ENCODE assay signal across 1 cellular context in the genomic region with DNA sequence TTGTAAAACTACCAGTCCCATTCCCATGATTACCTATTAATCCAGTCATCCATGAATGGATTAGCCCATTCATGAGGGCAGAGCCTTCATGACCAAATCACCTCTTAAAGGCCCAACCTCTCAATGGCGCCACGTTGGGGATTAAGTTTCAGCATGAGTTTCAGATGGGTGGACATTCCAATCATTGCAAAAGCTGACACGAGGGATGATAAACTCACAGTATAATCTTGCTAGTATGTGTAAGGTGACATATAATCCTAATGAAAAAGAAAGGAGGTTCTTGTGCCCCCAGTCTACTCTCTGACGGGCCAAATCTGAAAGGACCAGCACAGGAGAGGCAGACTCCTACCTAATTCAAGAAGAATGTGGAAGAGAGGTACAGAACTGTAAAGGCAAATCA.
TF ChIP-seq lines count a peak whose summit lies in the region.

No MANE protein-coding gene starts in this region.

TF ChIP-seq in WTC11, 78 proteins besides CTCF, POLR2A, EP300 and RAD21 (continued from another document):
- TF ChIP-seq, protein P1, sequence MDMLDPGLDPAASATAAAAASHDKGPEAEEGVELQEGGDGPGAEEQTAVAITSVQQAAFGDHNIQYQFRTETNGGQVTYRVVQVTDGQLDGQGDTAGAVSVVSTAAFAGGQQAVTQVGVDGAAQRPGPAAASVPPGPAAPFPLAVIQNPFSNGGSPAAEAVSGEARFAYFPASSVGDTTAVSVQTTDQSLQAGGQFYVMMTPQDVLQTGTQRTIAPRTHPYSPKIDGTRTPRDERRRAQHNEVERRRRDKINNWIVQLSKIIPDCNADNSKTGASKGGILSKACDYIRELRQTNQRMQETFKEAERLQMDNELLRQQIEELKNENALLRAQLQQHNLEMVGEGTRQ (CRISPR knock-in tag; IDR thresholded peaks at IDR 0.05), result no peak
- TF ChIP-seq, protein P2, sequence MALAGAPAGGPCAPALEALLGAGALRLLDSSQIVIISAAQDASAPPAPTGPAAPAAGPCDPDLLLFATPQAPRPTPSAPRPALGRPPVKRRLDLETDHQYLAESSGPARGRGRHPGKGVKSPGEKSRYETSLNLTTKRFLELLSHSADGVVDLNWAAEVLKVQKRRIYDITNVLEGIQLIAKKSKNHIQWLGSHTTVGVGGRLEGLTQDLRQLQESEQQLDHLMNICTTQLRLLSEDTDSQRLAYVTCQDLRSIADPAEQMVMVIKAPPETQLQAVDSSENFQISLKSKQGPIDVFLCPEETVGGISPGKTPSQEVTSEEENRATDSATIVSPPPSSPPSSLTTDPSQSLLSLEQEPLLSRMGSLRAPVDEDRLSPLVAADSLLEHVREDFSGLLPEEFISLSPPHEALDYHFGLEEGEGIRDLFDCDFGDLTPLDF (CRISPR knock-in tag; IDR thresholded peaks at IDR 0.05), result no peak
- TF ChIP-seq TCF7 (CRISPR knock-in tag; IDR thresholded peaks at IDR 0.05; ENCODE audit: low read depth) (no peak), ZNF671 (CRISPR knock-in tag; IDR thresholded peaks at IDR 0.05) (no peak), NFATC4 (CRISPR knock-in tag; IDR thresholded peaks at IDR 0.05) (no peak), ZNF121 (CRISPR knock-in tag; IDR thresholded peaks at IDR 0.05) (no peak)
- TF ChIP-seq, protein P3, sequence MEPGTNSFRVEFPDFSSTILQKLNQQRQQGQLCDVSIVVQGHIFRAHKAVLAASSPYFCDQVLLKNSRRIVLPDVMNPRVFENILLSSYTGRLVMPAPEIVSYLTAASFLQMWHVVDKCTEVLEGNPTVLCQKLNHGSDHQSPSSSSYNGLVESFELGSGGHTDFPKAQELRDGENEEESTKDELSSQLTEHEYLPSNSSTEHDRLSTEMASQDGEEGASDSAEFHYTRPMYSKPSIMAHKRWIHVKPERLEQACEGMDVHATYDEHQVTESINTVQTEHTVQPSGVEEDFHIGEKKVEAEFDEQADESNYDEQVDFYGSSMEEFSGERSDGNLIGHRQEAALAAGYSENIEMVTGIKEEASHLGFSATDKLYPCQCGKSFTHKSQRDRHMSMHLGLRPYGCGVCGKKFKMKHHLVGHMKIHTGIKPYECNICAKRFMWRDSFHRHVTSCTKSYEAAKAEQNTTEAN (CRISPR knock-in tag; IDR thresholded peaks at IDR 0.05), result no peak
- TF ChIP-seq, protein P4, sequence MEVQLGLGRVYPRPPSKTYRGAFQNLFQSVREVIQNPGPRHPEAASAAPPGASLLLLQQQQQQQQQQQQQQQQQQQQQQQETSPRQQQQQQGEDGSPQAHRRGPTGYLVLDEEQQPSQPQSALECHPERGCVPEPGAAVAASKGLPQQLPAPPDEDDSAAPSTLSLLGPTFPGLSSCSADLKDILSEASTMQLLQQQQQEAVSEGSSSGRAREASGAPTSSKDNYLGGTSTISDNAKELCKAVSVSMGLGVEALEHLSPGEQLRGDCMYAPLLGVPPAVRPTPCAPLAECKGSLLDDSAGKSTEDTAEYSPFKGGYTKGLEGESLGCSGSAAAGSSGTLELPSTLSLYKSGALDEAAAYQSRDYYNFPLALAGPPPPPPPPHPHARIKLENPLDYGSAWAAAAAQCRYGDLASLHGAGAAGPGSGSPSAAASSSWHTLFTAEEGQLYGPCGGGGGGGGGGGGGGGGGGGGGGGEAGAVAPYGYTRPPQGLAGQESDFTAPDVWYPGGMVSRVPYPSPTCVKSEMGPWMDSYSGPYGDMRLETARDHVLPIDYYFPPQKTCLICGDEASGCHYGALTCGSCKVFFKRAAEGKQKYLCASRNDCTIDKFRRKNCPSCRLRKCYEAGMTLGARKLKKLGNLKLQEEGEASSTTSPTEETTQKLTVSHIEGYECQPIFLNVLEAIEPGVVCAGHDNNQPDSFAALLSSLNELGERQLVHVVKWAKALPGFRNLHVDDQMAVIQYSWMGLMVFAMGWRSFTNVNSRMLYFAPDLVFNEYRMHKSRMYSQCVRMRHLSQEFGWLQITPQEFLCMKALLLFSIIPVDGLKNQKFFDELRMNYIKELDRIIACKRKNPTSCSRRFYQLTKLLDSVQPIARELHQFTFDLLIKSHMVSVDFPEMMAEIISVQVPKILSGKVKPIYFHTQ (CRISPR knock-in tag; IDR thresholded peaks at IDR 0.05), result no peak
- TF ChIP-seq, protein P5, sequence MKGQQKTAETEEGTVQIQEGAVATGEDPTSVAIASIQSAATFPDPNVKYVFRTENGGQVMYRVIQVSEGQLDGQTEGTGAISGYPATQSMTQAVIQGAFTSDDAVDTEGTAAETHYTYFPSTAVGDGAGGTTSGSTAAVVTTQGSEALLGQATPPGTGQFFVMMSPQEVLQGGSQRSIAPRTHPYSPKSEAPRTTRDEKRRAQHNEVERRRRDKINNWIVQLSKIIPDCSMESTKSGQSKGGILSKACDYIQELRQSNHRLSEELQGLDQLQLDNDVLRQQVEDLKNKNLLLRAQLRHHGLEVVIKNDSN (CRISPR knock-in tag; IDR thresholded peaks at IDR 0.05), result no peak
